In the genomic region with DNA sequence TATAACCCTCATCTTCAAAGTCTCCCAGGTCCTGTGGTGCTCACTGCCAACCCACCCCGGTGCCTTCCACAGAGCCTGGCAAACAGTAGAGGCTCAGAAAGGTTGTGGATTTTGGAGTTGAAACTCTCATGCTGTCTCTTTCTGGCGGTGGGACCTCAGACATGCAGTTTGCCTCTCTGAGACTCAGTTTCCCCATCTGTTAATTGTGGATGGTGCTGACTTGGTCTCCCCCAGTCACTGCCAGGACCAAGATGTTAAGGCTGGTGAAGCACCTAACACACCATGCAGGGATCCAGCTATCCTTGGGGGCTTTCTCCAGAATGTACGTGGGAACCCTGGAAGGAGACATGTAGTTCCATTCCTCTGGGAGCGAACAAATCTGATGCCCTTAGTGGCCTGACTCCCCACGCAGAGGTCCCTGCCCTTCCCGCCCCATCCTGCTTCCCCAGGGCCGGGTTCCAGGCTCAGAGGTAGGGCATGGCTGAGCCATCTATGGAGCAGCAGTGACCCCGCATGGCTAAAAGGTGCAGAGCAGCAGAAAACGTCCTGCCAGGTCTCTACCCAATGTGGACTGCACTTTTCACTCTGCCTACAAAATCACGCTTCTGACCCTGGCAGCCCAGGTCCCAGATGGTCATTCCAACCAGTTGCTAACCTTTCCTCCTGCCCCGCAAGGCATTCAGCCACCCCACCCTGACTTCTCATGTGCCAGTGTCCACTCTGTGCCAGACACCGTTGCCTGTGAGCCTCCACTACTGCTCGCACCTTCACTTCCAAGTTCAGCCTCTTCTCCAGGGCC, we compare ENCODE assay signal across 8 cellular contexts. TPM values are rescaled to one million over a fixed set of nuclear protein-coding genes. Genes with fewer than 3 reads are reported as not detected.
DNase-seq lines count a peak whose midpoint lies in the region; FAIRE-seq and TF ChIP-seq lines count a peak whose summit lies in the region.

No MANE protein-coding gene starts in this region.

- H3K4me3 Mint-ChIP-seq in activated T-cell treated with anti-CD3 and anti-CD28 coated beads, Interleukin-2, amount 50 U/mL, for 24 hours, result no peak overlapping the region

- peak; percentile 70 for DNase-seq in BE2C
- DNase-seq in GM19240 (ENCODE audit: insufficient read length, low spot score), result peak; percentile 89
- peak; percentile 76 for DNase-seq in HTR-8/SVneo (ENCODE audit: insufficient read length, low spot score)
- DNase-seq in OCI-M2 (lab: John Stamatoyannopoulos, UW; ENCODE audit: unreplicated experiment), result peak; percentile 18
- DNase-seq in activated T-cell treated with anti-CD3 and anti-CD28 coated beads, Interleukin-2, amount 50 U/mL, for 24 hours, result peak; percentile 84
- peak; percentile 45 for DNase-seq in fibroblast of mammary gland (ENCODE audit: low read depth)
- peak in 1 of 2 donors; percentile 59 for DNase-seq in tibial nerve (ENCODE audit: low spot score in 2 of 2)

- H3K36me3 ChIP-seq in BE2C, result no peaks in the 10 kb centered on the region
- H3K36me3 ChIP-seq in neutrophil, result no peaks in the 10 kb centered on the region
- no peaks in the 10 kb centered on the region for H3K36me3 ChIP-seq in tibial nerve

- H3K27ac ChIP-seq in neutrophil, result no peak overlapping the region
- H3K27ac ChIP-seq in tibial nerve, result no peak overlapping the region

- TF ChIP-seq CTCF in BE2C (IDR thresholded peaks at IDR 0.05; ENCODE audit: low read depth, low read length) (peak; percentile 77), fibroblast of mammary gland (conservative IDR thresholded peaks at IDR 0.05; ENCODE audit: control insufficient read depth, insufficient read depth, low read depth, low read length) (peak; percentile 93), neutrophil (IDR thresholded peaks at IDR 0.05) (peak; percentile 64), tibial nerve (IDR thresholded peaks at IDR 0.05) (peak; percentile 53 to 87 (median 73))

- no peak for TF ChIP-seq POLR2A in tibial nerve (IDR thresholded peaks at IDR 0.05)

- no peaks in the 10 kb centered on the region for H3K9me3 Mint-ChIP-seq in activated T-cell treated with anti-CD3 and anti-CD28 coated beads, Interleukin-2, amount 50 U/mL, for 24 hours

- H3K9me3 ChIP-seq in BE2C (no peaks in the 10 kb centered on the region), neutrophil (no peaks in the 10 kb centered on the region), tibial nerve (no peaks in the 10 kb centered on the region)

- FAIRE-seq in HTR-8/SVneo (lab: Jason Lieb, UNC), result peak; percentile 60

- no peaks in the 10 kb centered on the region for H3K27me3 Mint-ChIP-seq in activated T-cell treated with anti-CD3 and anti-CD28 coated beads, Interleukin-2, amount 50 U/mL, for 24 hours

- 31 to 35% methylated on average over 13 of the region's 13 CpGs for WGBS in tibial nerve, 2 donors

- H3K4me3 ChIP-seq in BE2C (ENCODE audit: low read depth, low read length) (no peak overlapping the region), fibroblast of mammary gland (ENCODE audit: control insufficient read depth, low read depth, low read length) (no peak overlapping the region), neutrophil (ENCODE audit: low read depth in 1 of 2, low read length in 1 of 2) (no peak overlapping the region), tibial nerve (no peak overlapping the region)

- H3K27me3 ChIP-seq in BE2C (no peaks in the 10 kb centered on the region), neutrophil (no peaks in the 10 kb centered on the region), tibial nerve (no peaks in the 10 kb centered on the region)

- no peak overlapping the region for H3K27ac Mint-ChIP-seq in activated T-cell treated with anti-CD3 and anti-CD28 coated beads, Interleukin-2, amount 50 U/mL, for 24 hours

- no peaks in the 10 kb centered on the region for H3K4me1 ChIP-seq in BE2C
- H3K4me1 ChIP-seq in neutrophil (ENCODE audit: control insufficient read depth in 1 of 2, insufficient read depth in 1 of 2, low read depth in 1 of 2, low read length in 1 of 2), result no peaks in the 10 kb centered on the region
- no peaks in the 10 kb centered on the region for H3K4me1 ChIP-seq in tibial nerve

- H3K4me1 Mint-ChIP-seq in activated T-cell treated with anti-CD3 and anti-CD28 coated beads, Interleukin-2, amount 50 U/mL, for 24 hours (ENCODE audit: low read depth), result peaks cover 15% of the 10 kb centered on the region

- H3K36me3 Mint-ChIP-seq in activated T-cell treated with anti-CD3 and anti-CD28 coated beads, Interleukin-2, amount 50 U/mL, for 24 hours (ENCODE audit: low read depth), result no peaks in the 10 kb centered on the region

- no peak for TF ChIP-seq EP300 in tibial nerve (IDR thresholded peaks at IDR 0.05)

RNA-seq across cellular contexts. Expression of a gene that starts 9.2 kb away (rescaled TPM):
- polyA plus RNA-seq in BE2C (2012; ENCODE audit: insufficient read depth, insufficient read length, low read depth), result not detected
- not detected for total RNA-seq in tibial nerve

RNA-seq across cellular contexts. Expression of a gene that starts 46.0 kb away (rescaled TPM):
- polyA plus RNA-seq in BE2C (2012; ENCODE audit: insufficient read depth, insufficient read length, low read depth), result 17.2 TPM
- 10 to 100 TPM in 1 of 4 donors, 1 to 10 TPM in 3; 3.3 to 11.4 (median 5.4) TPM for total RNA-seq in tibial nerve
